15 cellular contexts compared by ENCODE assay signal in the genomic region with DNA sequence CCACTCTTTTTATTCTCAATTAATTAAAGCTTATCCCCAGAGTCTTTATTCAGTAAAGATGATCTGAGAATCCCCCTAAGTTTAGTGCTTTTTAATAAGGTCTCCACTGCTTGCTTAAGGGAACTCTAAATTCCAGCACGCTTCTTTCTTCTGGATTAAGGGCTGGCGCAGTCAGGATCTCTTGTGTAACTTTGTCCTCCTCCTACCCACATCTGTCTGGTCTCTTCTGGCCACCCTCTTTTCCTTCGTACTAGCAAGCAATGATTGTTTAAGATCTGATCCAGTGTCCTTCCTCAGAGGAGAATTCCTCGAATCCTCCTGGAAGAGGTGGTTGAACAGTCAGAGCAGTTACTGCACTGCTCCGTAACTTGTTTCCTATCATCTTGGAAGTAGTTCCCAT. TPM values are rescaled to one million over a fixed set of nuclear protein-coding genes. Genes with fewer than 3 reads are reported as not detected.
DNase-seq lines count a peak whose midpoint lies in the region; ATAC-seq and TF ChIP-seq lines count a peak whose summit lies in the region.
"Had no signal": no experiment of that assay in that cellular context is flagged by ENCODE, and none has a peak within 500 bp of the region (broad histone marks: within the 10 kb centered on the region; RNA-seq: fewer than 3 reads in every experiment).

No MANE protein-coding gene starts in this region.

- H3K36me3 ChIP-seq in right atrium auricular region = no peaks in the 10 kb centered on the region
- H3K36me3 ChIP-seq in gastroesophageal sphincter = no peaks in the 10 kb centered on the region
- H3K36me3 ChIP-seq in gastrocnemius medialis = no peaks in the 10 kb centered on the region

- 82 to 100% methylated on average over 1 to 5 of the region's 5 CpGs for WGBS in gastroesophageal sphincter (ENCODE audit: low coverage in 1 of 2), 2 donors

- TF ChIP-seq EP300 in gastroesophageal sphincter (IDR thresholded peaks at IDR 0.05) = no peak

- H3K27me3 ChIP-seq in right atrium auricular region (no peaks in the 10 kb centered on the region), gastroesophageal sphincter (no peaks in the 10 kb centered on the region), gastrocnemius medialis (no peaks in the 10 kb centered on the region)

- TF ChIP-seq CTCF in right atrium auricular region (IDR thresholded peaks at IDR 0.05) (no peak), gastroesophageal sphincter (IDR thresholded peaks at IDR 0.05) (no peak), gastrocnemius medialis (IDR thresholded peaks at IDR 0.05 in 4 of 5, conservative IDR thresholded peaks at IDR 0.05 in 1 of 5) (no peak)

- H3K9me3 ChIP-seq in right atrium auricular region = no peaks in the 10 kb centered on the region
- H3K9me3 ChIP-seq in gastroesophageal sphincter = no peaks in the 10 kb centered on the region
- H3K9me3 ChIP-seq in gastrocnemius medialis = no peaks in the 10 kb centered on the region

- no peaks in the 10 kb centered on the region for H3K4me1 ChIP-seq in right atrium auricular region
- H3K4me1 ChIP-seq in gastroesophageal sphincter = peaks cover 0 to 23% (median 0%) of the 10 kb centered on the region in 3 donors
- H3K4me1 ChIP-seq in gastrocnemius medialis = no peaks in the 10 kb centered on the region

- peak; percentile 55 for ATAC-seq in left ventricle myocardium superior
- no peak for ATAC-seq in gastroesophageal sphincter
- peak; percentile 68 to 74 for ATAC-seq in gastrocnemius medialis
- ATAC-seq in GM18519 (IDR thresholded peaks at IDR 0.05; ENCODE audit: low FRiP score, unreplicated experiment) = no peak

- DNase-seq in left ventricle myocardium superior (no peak), right atrium auricular region (ENCODE audit: low spot score) (no peak), gastrocnemius medialis (peak; percentile 19 to 37), HK-2 (ENCODE audit: unreplicated experiment) (no peak)
- DNase-seq: C1 segment of cervical spinal cord; Calu3; CD4-positive, alpha-beta memory T cell; COR-L47; DMS53; DMS79 treated with DMSO at 0.1 percent for 48 hours; GF-D8; H7; HCEC 1CT had no signal

- H3K27ac ChIP-seq in right atrium auricular region (no peak overlapping the region), gastroesophageal sphincter (peak overlapping the region in 3 of 4 donors; percentile 7 to 67 (median 48)), gastrocnemius medialis (no peak overlapping the region)

- intact Hi-C loops in left ventricle myocardium superior (cut with micrococcal nuclease) (loop anchor here (5.0 kb wide), 1 partner anchor 1264 kb away; no protein-coding TSS in a partner anchor), gastrocnemius medialis (cut with DNase I; ENCODE audit: low total_unique reads) (loop anchor here (2.0 to 5.0 kb wide), 2 partner anchors 624 to 1262 kb away; no protein-coding TSS in a partner anchor)

- TF ChIP-seq POLR2A in gastroesophageal sphincter (IDR thresholded peaks at IDR 0.05) = no peak
- no peak for TF ChIP-seq POLR2A in gastrocnemius medialis (IDR thresholded peaks at IDR 0.05)

- H3K4me3 ChIP-seq in right atrium auricular region (no peak overlapping the region), gastroesophageal sphincter (no peak overlapping the region), gastrocnemius medialis (no peak overlapping the region)

- in situ Hi-C loops in gastrocnemius medialis (cut with MboI; ENCODE audit: low sequenced_read_pairs in 4 of 4) = loop anchor here (10.0 to 25.0 kb wide), 3 partner anchors 622 to 1262 kb away; no protein-coding TSS in a partner anchor

RNA-seq across cellular contexts. Expression of a gene that starts 14.0 kb away (rescaled TPM):
- total RNA-seq in left ventricle myocardium superior = 9.5 TPM
- total RNA-seq in right atrium auricular region = 1 to 10 TPM; 8.3 to 8.4 TPM
- 10 to 100 TPM; 22.8 to 76.0 (median 48.0) TPM for total RNA-seq in gastroesophageal sphincter
- total RNA-seq in gastrocnemius medialis = 10 to 100 TPM in 2 of 4 donors, 1 to 10 TPM in 2; 4.2 to 12.4 (median 10.6) TPM

Comparison
In these comparisons a context has a peak if more than half of its experiments do, and no peak if none do; other contexts are left out.
1. ATAC-seq: peak in left ventricle myocardium superior (single experiment) and gastrocnemius medialis (2 of 2); none in gastroesophageal sphincter (single experiment) and GM18519 (single experiment).
2. DNase-seq: peak in gastrocnemius medialis (2 of 2); none in left ventricle myocardium superior (single experiment), right atrium auricular region (single experiment) and HK-2 (single experiment).
3. H3K27ac ChIP-seq: peak in gastroesophageal sphincter (3 of 4); none in right atrium auricular region (0 of 2) and gastrocnemius medialis (0 of 4).